In the genomic region with DNA sequence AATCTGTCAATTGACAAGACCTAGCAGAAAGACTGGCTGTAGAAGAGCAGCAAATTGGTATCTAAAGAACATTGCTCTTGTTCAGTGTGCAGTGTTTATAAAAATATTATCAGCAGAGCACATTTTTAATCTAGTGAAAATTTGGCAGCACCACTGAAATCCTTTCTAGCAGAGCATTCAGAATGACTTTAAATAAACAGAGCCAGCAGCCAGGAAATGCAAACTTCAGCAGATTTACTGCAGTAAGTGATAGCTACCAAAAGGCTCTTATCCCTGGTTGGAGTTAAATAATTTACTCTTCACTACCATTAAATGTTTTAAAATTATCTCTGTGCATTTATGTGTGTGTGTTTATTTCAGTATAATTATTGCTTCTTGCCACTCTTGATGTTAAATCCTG, we compare ENCODE assay signal across 16 cellular contexts.
DNase-seq lines count a peak whose midpoint lies in the region; ATAC-seq, FAIRE-seq and TF ChIP-seq lines count a peak whose summit lies in the region.
"Had no signal": no experiment of that assay in that cellular context is flagged by ENCODE, and none has a peak within 500 bp of the region (broad histone marks: within the 10 kb centered on the region; RNA-seq: fewer than 3 reads in every experiment).

No MANE protein-coding gene starts in this region.

- POLR2A ChIA-PET in endothelial cell of umbilical vein (lab: Charles Lee): no interaction called here
- POLR2A ChIA-PET in naive thymus-derived CD4-positive, alpha-beta T cell (lab: Charles Lee): no interaction called here

- CTCF ChIA-PET in endothelial cell of umbilical vein (lab: Charles Lee): interaction anchor here (1.0 kb wide), 1 partner anchor 596 kb away, joined by 3 read pairs; no protein-coding TSS in a partner anchor
- CTCF ChIA-PET in naive thymus-derived CD4-positive, alpha-beta T cell (lab: Charles Lee): no interaction called here

- no peaks in the 10 kb centered on the region for H3K4me1 Mint-ChIP-seq in T-helper 2 cell treated with Interferon-gamma antibody and Interleukin-4, amounts not matched to agents 5 μg/mL and 100 μg/mL, for 36 hours (ENCODE audit: low read depth)
- peaks cover 0 to 7% (median 0%) of the 10 kb centered on the region in 7 donors for H3K4me1 Mint-ChIP-seq in naive thymus-derived CD4-positive, alpha-beta T cell
- H3K4me1 Mint-ChIP-seq: activated naive CD4-positive, alpha-beta T cell treated with anti-CD3 and anti-CD28 coated beads, Interleukin-2, amount 50 U/mL, for 24 hours; immature natural killer cell; naive thymus-derived CD8-positive, alpha-beta T cell had no signal

- H3K27ac ChIP-seq in endothelial cell of umbilical vein (ENCODE audit: insufficient read depth, low read depth, low read length) (no peak overlapping the region), right lobe of liver (no peak overlapping the region)
- no peak overlapping the region for H3K27ac ChIP-seq in naive thymus-derived CD4-positive, alpha-beta T cell (ENCODE audit: low read depth, low read length)
- H3K27ac ChIP-seq: SJCRH30 had no signal

- no peak overlapping the region for H3K4me3 ChIP-seq in endothelial cell of umbilical vein (replicated peaks in 1 of 3; ENCODE audit: insufficient read depth in 1 of 3, low read depth in 1 of 3, low read length in 3 of 3)
- no peak overlapping the region for H3K4me3 ChIP-seq in right lobe of liver
- H3K4me3 ChIP-seq in naive thymus-derived CD4-positive, alpha-beta T cell (ENCODE audit: low read length): no peak overlapping the region
- H3K4me3 ChIP-seq: esophagus squamous epithelium, SJCRH30 had no signal

- no peak overlapping the region for H3K27ac Mint-ChIP-seq in T-helper 2 cell treated with Interferon-gamma antibody and Interleukin-4, amounts not matched to agents 5 μg/mL and 100 μg/mL, for 36 hours
- H3K27ac Mint-ChIP-seq in naive thymus-derived CD4-positive, alpha-beta T cell: no peak overlapping the region
- H3K27ac Mint-ChIP-seq: activated naive CD4-positive, alpha-beta T cell treated with anti-CD3 and anti-CD28 coated beads, Interleukin-2, amount 50 U/mL, for 24 hours; immature natural killer cell; naive thymus-derived CD8-positive, alpha-beta T cell had no signal

- H3K9ac ChIP-seq in endothelial cell of umbilical vein (replicated peaks; ENCODE audit: extremely low read depth, insufficient read depth, low read length): no peak overlapping the region

- H3K79me2 ChIP-seq in endothelial cell of umbilical vein (ENCODE audit: control insufficient read depth, insufficient read depth, low read length): no peaks in the 10 kb centered on the region

- no peak overlapping the region for H2AFZ ChIP-seq in endothelial cell of umbilical vein (ENCODE audit: low read depth, low read length)

- H3K27me3 ChIP-seq in endothelial cell of umbilical vein (ENCODE audit: control insufficient read depth in 2 of 2, insufficient read depth in 2 of 2, low read length in 2 of 2) (no peaks in the 10 kb centered on the region), right lobe of liver (no peaks in the 10 kb centered on the region)
- H3K27me3 ChIP-seq in naive thymus-derived CD4-positive, alpha-beta T cell (ENCODE audit: control insufficient read depth in 2 of 2, insufficient read depth in 2 of 2, low read length in 2 of 2): no peaks in the 10 kb centered on the region
- H3K27me3 ChIP-seq: esophagus squamous epithelium, SJCRH30 had no signal

- H3K4me1 ChIP-seq in endothelial cell of umbilical vein (ENCODE audit: control insufficient read depth, extremely low read depth, insufficient read depth, low read length) (peaks cover 4% of the 10 kb centered on the region), right lobe of liver (peaks cover 0 to 20% (median 4%) of the 10 kb centered on the region in 4 donors)
- no peaks in the 10 kb centered on the region for H3K4me1 ChIP-seq in naive thymus-derived CD4-positive, alpha-beta T cell (ENCODE audit: control insufficient read depth in 2 of 2, insufficient read depth in 2 of 2, low read length in 2 of 2)
- H3K4me1 ChIP-seq: SJCRH30 had no signal

- dilution Hi-C loops in endothelial cell of umbilical vein (cut with MboI; ENCODE audit: extremely low pct_ligation_motif_present, low sequenced_read_pairs): no loop called here

- H3K9me3 Mint-ChIP-seq in T-helper 2 cell treated with Interferon-gamma antibody and Interleukin-4, amounts not matched to agents 5 μg/mL and 100 μg/mL, for 36 hours: no peaks in the 10 kb centered on the region
- H3K9me3 Mint-ChIP-seq in naive thymus-derived CD4-positive, alpha-beta T cell: no peaks in the 10 kb centered on the region
- H3K9me3 Mint-ChIP-seq: activated naive CD4-positive, alpha-beta T cell treated with anti-CD3 and anti-CD28 coated beads, Interleukin-2, amount 50 U/mL, for 24 hours had no signal

- peak; percentile 72 to 81 (median 74) for ATAC-seq in right lobe of liver
- ATAC-seq in naive thymus-derived CD4-positive, alpha-beta T cell: no peak
- ATAC-seq: naive thymus-derived CD8-positive, alpha-beta T cell had no signal

- H3K4me3 Mint-ChIP-seq in T-helper 2 cell treated with Interferon-gamma antibody and Interleukin-4, amounts not matched to agents 5 μg/mL and 100 μg/mL, for 36 hours: no peak overlapping the region
- no peak overlapping the region for H3K4me3 Mint-ChIP-seq in naive thymus-derived CD4-positive, alpha-beta T cell
- H3K4me3 Mint-ChIP-seq: activated naive CD4-positive, alpha-beta T cell treated with anti-CD3 and anti-CD28 coated beads, Interleukin-2, amount 50 U/mL, for 24 hours; immature natural killer cell; naive thymus-derived CD8-positive, alpha-beta T cell had no signal

- no peak for TF ChIP-seq CTCF in endothelial cell of umbilical vein (IDR thresholded peaks at IDR 0.05; ENCODE audit: extremely low read depth in 1 of 2, insufficient read depth in 1 of 2, low read depth in 1 of 2, low read length in 2 of 2)
- TF ChIP-seq CTCF in right lobe of liver (IDR thresholded peaks at IDR 0.05): no peak
- TF ChIP-seq CTCF in D721Med (IDR thresholded peaks at IDR 0.05; ENCODE audit: insufficient read depth, missing control alignments): no peak

- H3K36me3 ChIP-seq in endothelial cell of umbilical vein (ENCODE audit: control insufficient read depth in 2 of 2, extremely low read depth in 1 of 2, insufficient read depth in 2 of 2, low read length in 2 of 2) (no peaks in the 10 kb centered on the region), right lobe of liver (no peaks in the 10 kb centered on the region)
- H3K36me3 ChIP-seq in naive thymus-derived CD4-positive, alpha-beta T cell (ENCODE audit: control insufficient read depth in 2 of 3, insufficient read depth in 3 of 3, low read length in 3 of 3): no peaks in the 10 kb centered on the region
- H3K36me3 ChIP-seq: esophagus squamous epithelium, SJCRH30 had no signal

- peak; percentile 68 for DNase-seq in EH (ENCODE audit: low read depth)
- DNase-seq in NCI-H69 (lab: John Stamatoyannopoulos, UW): peak; percentile 50
- peak; percentile 25 for DNase-seq in endothelial cell of umbilical vein (ENCODE audit: low read depth, low spot score)
- no peak for DNase-seq in right lobe of liver
- DNase-seq in stimulated activated CD8-positive, alpha-beta memory T cell treated with anti-CD3 and anti-CD28 coated beads, Interleukin-4, amount 100 ng/mL, for 48 hours: no peak
- DNase-seq in D721Med (ENCODE audit: insufficient read length, low spot score): no peak
- DNase-seq in T-helper 2 cell treated with Interferon-gamma antibody and Interleukin-4, amounts not matched to agents 5 μg/mL and 100 μg/mL, for 36 hours (ENCODE audit: low spot score): no peak
- DNase-seq in naive thymus-derived CD4-positive, alpha-beta T cell: no peak
- DNase-seq: AML-193; esophagus squamous epithelium; GOT3; immature natural killer cell; naive thymus-derived CD8-positive, alpha-beta T cell; NCI-H526 treated with DMSO at 0.1 percent for 48 hours; SJCRH30 had no signal

- no peaks in the 10 kb centered on the region for H4K20me1 ChIP-seq in endothelial cell of umbilical vein (replicated peaks; ENCODE audit: control insufficient read depth, extremely low read depth, insufficient read depth, low read length)

- FAIRE-seq in endothelial cell of umbilical vein (lab: Jason Lieb, UNC): peak; percentile 31
- no peak for FAIRE-seq in D721Med (lab: Jason Lieb, UNC)

- no peaks in the 10 kb centered on the region for H3K36me3 Mint-ChIP-seq in T-helper 2 cell treated with Interferon-gamma antibody and Interleukin-4, amounts not matched to agents 5 μg/mL and 100 μg/mL, for 36 hours (ENCODE audit: low read depth)
- no peaks in the 10 kb centered on the region for H3K36me3 Mint-ChIP-seq in naive thymus-derived CD4-positive, alpha-beta T cell
- H3K36me3 Mint-ChIP-seq: activated naive CD4-positive, alpha-beta T cell treated with anti-CD3 and anti-CD28 coated beads, Interleukin-2, amount 50 U/mL, for 24 hours; immature natural killer cell; naive thymus-derived CD8-positive, alpha-beta T cell had no signal

- H3K9me1 ChIP-seq in endothelial cell of umbilical vein (replicated peaks; ENCODE audit: control insufficient read depth, extremely low read depth, insufficient read depth, low read length): no peaks in the 10 kb centered on the region

- intact Hi-C loops in endothelial cell of umbilical vein (cut with micrococcal nuclease): no loop called here
- intact Hi-C loops in right lobe of liver (cut with DNase I): no loop called here
- intact Hi-C loops in naive thymus-derived CD4-positive, alpha-beta T cell (cut with micrococcal nuclease): no loop called here

- H3K27me3 Mint-ChIP-seq in T-helper 2 cell treated with Interferon-gamma antibody and Interleukin-4, amounts not matched to agents 5 μg/mL and 100 μg/mL, for 36 hours (ENCODE audit: low read depth): no peaks in the 10 kb centered on the region
- H3K27me3 Mint-ChIP-seq in naive thymus-derived CD4-positive, alpha-beta T cell: peaks cover 0 to 6% (median 0%) of the 10 kb centered on the region in 5 donors
- H3K27me3 Mint-ChIP-seq: activated naive CD4-positive, alpha-beta T cell treated with anti-CD3 and anti-CD28 coated beads, Interleukin-2, amount 50 U/mL, for 24 hours had no signal

- H3K4me2 ChIP-seq in endothelial cell of umbilical vein (ENCODE audit: insufficient read depth, low read length): no peak overlapping the region

- no peak for TF ChIP-seq POLR2A in endothelial cell of umbilical vein (IDR thresholded peaks at IDR 0.05; ENCODE audit: low read depth, low read length)
- TF ChIP-seq POLR2A in right lobe of liver (IDR thresholded peaks at IDR 0.05): no peak

- H3K9me3 ChIP-seq in endothelial cell of umbilical vein (replicated peaks; ENCODE audit: control insufficient read depth, insufficient read depth, low read length) (no peaks in the 10 kb centered on the region), right lobe of liver (no peaks in the 10 kb centered on the region)
- no peaks in the 10 kb centered on the region for H3K9me3 ChIP-seq in naive thymus-derived CD4-positive, alpha-beta T cell (ENCODE audit: control insufficient read depth in 2 of 3, low read length in 3 of 3)
- H3K9me3 ChIP-seq: esophagus squamous epithelium, SJCRH30 had no signal

- no TSS peak for BruUV-seq in endothelial cell of umbilical vein (replicated peaks; lab: Mats Ljungman, UMichigan)

TF ChIP-seq in endothelial cell of umbilical vein, 7 proteins besides CTCF, POLR2A, EP300 and RAD21 (continues in another document):
- TF ChIP-seq, protein P1, sequence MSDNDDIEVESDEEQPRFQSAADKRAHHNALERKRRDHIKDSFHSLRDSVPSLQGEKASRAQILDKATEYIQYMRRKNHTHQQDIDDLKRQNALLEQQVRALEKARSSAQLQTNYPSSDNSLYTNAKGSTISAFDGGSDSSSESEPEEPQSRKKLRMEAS (IDR thresholded peaks at IDR 0.05; ENCODE audit: insufficient read depth, insufficient read length): no peak

Comparison
In these comparisons a context has a peak if more than half of its experiments do, and no peak if none do; other contexts are left out.
1. DNase-seq: peak in EH (single experiment), NCI-H69 (single experiment) and endothelial cell of umbilical vein (single experiment); none in right lobe of liver (0 of 3), stimulated activated CD8-positive, alpha-beta memory T cell treated with anti-CD3 and anti-CD28 coated beads, Interleukin-4, amount 100 ng/mL, for 48 hours (single experiment), D721Med (single experiment), T-helper 2 cell treated with Interferon-gamma antibody and Interleukin-4, amounts not matched to agents 5 μg/mL and 100 μg/mL, for 36 hours (single experiment) and naive thymus-derived CD4-positive, alpha-beta T cell (0 of 9).